ENCODE assay signal across 11 cellular contexts in the genomic region with DNA sequence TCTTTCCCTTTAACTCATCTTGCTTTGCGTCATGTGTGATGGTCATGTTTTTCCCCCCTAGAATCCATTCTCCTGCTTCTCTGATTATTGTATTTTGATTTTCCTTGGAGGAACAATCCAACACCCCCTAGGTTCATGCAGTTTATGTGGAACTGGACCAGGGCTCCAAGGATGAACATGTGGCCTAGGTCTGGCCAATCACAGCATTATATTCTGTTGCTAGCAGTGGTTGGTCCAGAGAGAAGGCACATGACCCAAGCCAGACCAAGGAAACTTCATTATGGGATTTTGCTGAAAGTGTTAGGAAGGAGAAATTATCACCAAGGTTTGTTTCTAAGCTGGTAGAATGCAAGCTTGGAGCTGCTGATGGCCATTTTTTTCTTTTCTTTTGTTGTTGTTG. TPM values are rescaled to one million over a fixed set of nuclear protein-coding genes. Genes with fewer than 3 reads are reported as not detected.
DNase-seq lines count a peak whose midpoint lies in the region; ATAC-seq and TF ChIP-seq lines count a peak whose summit lies in the region.
"Had no signal": no experiment of that assay in that cellular context is flagged by ENCODE, and none has a peak within 500 bp of the region (broad histone marks: within the 10 kb centered on the region; RNA-seq: fewer than 3 reads in every experiment).

No MANE protein-coding gene starts in this region.

- H3K36me3 ChIP-seq in CD4-positive, CD25-positive, alpha-beta regulatory T cell (ENCODE audit: control insufficient read depth, insufficient read depth, low read length): no peaks in the 10 kb centered on the region

- H3K4me1 ChIP-seq in CD4-positive, CD25-positive, alpha-beta regulatory T cell (ENCODE audit: control insufficient read depth, insufficient read depth, low read length, poor library complexity, severe bottlenecking): peaks cover 23% of the 10 kb centered on the region

- intact Hi-C loops in dendritic cell treated with granulocyte-macrophage colony-stimulating factor and Interleukin-4, amounts not matched to agents 40 ng/mL and 50 ng/mL, for 4 days (cut with micrococcal nuclease): no loop called here

- no peak for DNase-seq in CD4-positive, CD25-positive, alpha-beta regulatory T cell
- no peak for DNase-seq in ureter (ENCODE audit: low spot score)
- DNase-seq: aorta; NCI-H1436; NCI-H510A; stimulated activated CD4-positive, alpha-beta T cell treated with anti-CD3 and anti-CD28 coated beads, Interleukin-2, amount 100 ng/mL, for 24 hours had no signal

- no peaks in the 10 kb centered on the region for H3K9me3 ChIP-seq in CD4-positive, CD25-positive, alpha-beta regulatory T cell (ENCODE audit: control insufficient read depth in 2 of 2, low read length in 2 of 2)

- H3K27me3 Mint-ChIP-seq in CD4-positive, CD25-positive, alpha-beta regulatory T cell: no peaks in the 10 kb centered on the region
- no peaks in the 10 kb centered on the region for H3K27me3 Mint-ChIP-seq in dendritic cell treated with granulocyte-macrophage colony-stimulating factor and Interleukin-4, amounts not matched to agents 40 ng/mL and 50 ng/mL, for 4 days

- ATAC-seq in CD4-positive, CD25-positive, alpha-beta regulatory T cell (ENCODE audit: low read depth in 2 of 2): no peak
- ATAC-seq in GM19455 (IDR thresholded peaks at IDR 0.05; ENCODE audit: unreplicated experiment) (no peak), GM18861 (IDR thresholded peaks at IDR 0.05; ENCODE audit: unreplicated experiment) (no peak)

- no peak for TF ChIP-seq EP300 in Ishikawa (IDR thresholded peaks at IDR 0.05; ENCODE audit: borderline replicate concordance)

- no peak overlapping the region for H3K4me3 ChIP-seq in CD4-positive, CD25-positive, alpha-beta regulatory T cell (ENCODE audit: low read depth, low read length)
- H3K4me3 ChIP-seq in skin epidermis: no peak overlapping the region

- TF ChIP-seq RAD21 in Ishikawa (IDR thresholded peaks at IDR 0.05; ENCODE audit: low read depth): no peak

- peaks cover 9 to 34% (median 23%) of the 10 kb centered on the region in 4 donors for H3K4me1 Mint-ChIP-seq in CD4-positive, CD25-positive, alpha-beta regulatory T cell
- H3K4me1 Mint-ChIP-seq in dendritic cell treated with granulocyte-macrophage colony-stimulating factor and Interleukin-4, amounts not matched to agents 40 ng/mL and 50 ng/mL, for 4 days (ENCODE audit: low read depth): peaks cover 33% of the 10 kb centered on the region

- no peaks in the 10 kb centered on the region for H3K36me3 Mint-ChIP-seq in CD4-positive, CD25-positive, alpha-beta regulatory T cell
- H3K36me3 Mint-ChIP-seq in dendritic cell treated with granulocyte-macrophage colony-stimulating factor and Interleukin-4, amounts not matched to agents 40 ng/mL and 50 ng/mL, for 4 days (ENCODE audit: low read depth): no peaks in the 10 kb centered on the region

- H3K4me3 Mint-ChIP-seq in CD4-positive, CD25-positive, alpha-beta regulatory T cell: peak overlapping the region in 2 of 4 donors; percentile 3 to 19
- H3K4me3 Mint-ChIP-seq in dendritic cell treated with granulocyte-macrophage colony-stimulating factor and Interleukin-4, amounts not matched to agents 40 ng/mL and 50 ng/mL, for 4 days: no peak overlapping the region

- H3K9me3 Mint-ChIP-seq in CD4-positive, CD25-positive, alpha-beta regulatory T cell: no peaks in the 10 kb centered on the region
- no peaks in the 10 kb centered on the region for H3K9me3 Mint-ChIP-seq in dendritic cell treated with granulocyte-macrophage colony-stimulating factor and Interleukin-4, amounts not matched to agents 40 ng/mL and 50 ng/mL, for 4 days

- peak overlapping the region; percentile 82 to 93 (median 89) for H3K27ac Mint-ChIP-seq in CD4-positive, CD25-positive, alpha-beta regulatory T cell
- H3K27ac Mint-ChIP-seq in dendritic cell treated with granulocyte-macrophage colony-stimulating factor and Interleukin-4, amounts not matched to agents 40 ng/mL and 50 ng/mL, for 4 days: peak overlapping the region; percentile 92

- peak overlapping the region; percentile 80 for H3K27ac ChIP-seq in CD4-positive, CD25-positive, alpha-beta regulatory T cell (ENCODE audit: insufficient read depth, low read length, poor library complexity, severe bottlenecking)
- H3K27ac ChIP-seq in skin epidermis: peak overlapping the region in 19 of 21 experiments; percentile 6 to 84 (median 71)

- H3K27me3 ChIP-seq in CD4-positive, CD25-positive, alpha-beta regulatory T cell (ENCODE audit: control insufficient read depth, insufficient read depth, low read length): no peaks in the 10 kb centered on the region

TF ChIP-seq in Ishikawa, 13 proteins besides CTCF, POLR2A, EP300 and RAD21:
- TF ChIP-seq, protein P1, sequence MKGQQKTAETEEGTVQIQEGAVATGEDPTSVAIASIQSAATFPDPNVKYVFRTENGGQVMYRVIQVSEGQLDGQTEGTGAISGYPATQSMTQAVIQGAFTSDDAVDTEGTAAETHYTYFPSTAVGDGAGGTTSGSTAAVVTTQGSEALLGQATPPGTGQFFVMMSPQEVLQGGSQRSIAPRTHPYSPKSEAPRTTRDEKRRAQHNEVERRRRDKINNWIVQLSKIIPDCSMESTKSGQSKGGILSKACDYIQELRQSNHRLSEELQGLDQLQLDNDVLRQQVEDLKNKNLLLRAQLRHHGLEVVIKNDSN (IDR thresholded peaks at IDR 0.05): peak; percentile 53; the same call in 1 of the 2 replicates
- TF ChIP-seq TEAD4 (IDR thresholded peaks at IDR 0.05): no peak
TF ChIP-seq in Ishikawa: peak in this region for 1.

RNA-seq across cellular contexts. Expression of a gene that starts 6.9 kb away (rescaled TPM):
- 42.3 TPM for total RNA-seq in CD4-positive, CD25-positive, alpha-beta regulatory T cell
- polyA plus RNA-seq in CD4-positive, CD25-positive, alpha-beta regulatory T cell: 10 to 100 TPM in 1 of 4 donors, 1 to 10 TPM in 3; 6.7 to 10.3 (median 8.4) TPM
- 26.1 TPM for total RNA-seq in ureter

RNA-seq across cellular contexts. Expression of a gene that starts 23.9 kb away (rescaled TPM):
- 1.6 TPM for total RNA-seq in CD4-positive, CD25-positive, alpha-beta regulatory T cell
- polyA plus RNA-seq in CD4-positive, CD25-positive, alpha-beta regulatory T cell: 1 to 10 TPM; 2.7 to 5.8 (median 4.0) TPM
- 50.0 TPM for total RNA-seq in ureter

Comparison
In these comparisons a context has a peak if more than half of its experiments do, and no peak if none do; other contexts are left out.
1. RNA of a gene that starts 23.9 kb away (total RNA-seq): 50.0 TPM in ureter (single experiment); 1.6 TPM in CD4-positive, CD25-positive, alpha-beta regulatory T cell (single experiment); every median in the first group is over 10 times any median in the second.